In the genomic region with DNA sequence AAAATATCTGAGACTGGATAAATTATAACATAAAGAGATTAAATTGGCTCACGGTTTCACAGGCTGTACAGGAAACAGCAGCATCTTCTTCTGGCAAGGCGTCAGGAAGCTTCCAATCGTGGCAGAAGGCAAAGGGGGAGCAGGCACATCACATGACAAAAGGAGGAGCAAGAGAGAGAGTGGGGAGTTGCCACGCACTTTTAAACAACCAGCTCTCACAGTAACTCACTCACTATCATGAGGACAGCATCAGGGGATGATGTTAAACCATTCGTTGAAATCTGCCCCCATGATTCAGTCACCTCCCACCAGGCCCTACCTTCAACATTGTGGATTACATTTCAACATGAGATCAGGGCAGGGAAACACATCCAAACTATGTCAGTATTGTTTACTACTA, we compare ENCODE assay signal across 33 cellular contexts.
"Had no signal": no experiment of that assay in that cellular context is flagged by ENCODE, and none has a peak within 500 bp of the region (broad histone marks: within the 10 kb centered on the region; RNA-seq: fewer than 3 reads in every experiment).

No MANE protein-coding gene starts in this region.

- H3K4me3 Mint-ChIP-seq: activated B cell treated with CpG ODN at 0.5 μM for 24 hours; activated CD8-positive, alpha-beta T cell treated with anti-CD3 and anti-CD28 coated beads for 36 hours; activated naive CD8-positive, alpha-beta T cell; activated T-cell treated with anti-CD3 and anti-CD28 coated beads, Interleukin-2, amount 50 U/mL, for 4 hours; activated T-helper 17 cell treated with anti-CD3 and anti-CD28 coated beads, Interleukin-2, amount 50 U/mL, for 72 hours; central memory CD8-positive, alpha-beta T cell; dendritic cell treated with granulocyte-macrophage colony-stimulating factor and Interleukin-4, amounts not matched to agents 40 ng/mL and 50 ng/mL, for 4 days; effector memory CD8-positive, alpha-beta T cell; T-helper 17 cell; T-helper 2 cell treated with Interferon-gamma antibody and Interleukin-4, amounts not matched to agents 5 μg/mL and 100 μg/mL, for 36 hours had no signal

- H3K4me1 Mint-ChIP-seq: activated B cell treated with CpG ODN at 0.5 μM for 24 hours; activated T-helper 17 cell treated with anti-CD3 and anti-CD28 coated beads, Interleukin-2, amount 50 U/mL, for 72 hours; central memory CD8-positive, alpha-beta T cell; T-helper 17 cell had no signal

- H3K27ac ChIP-seq: brain microvascular endothelial cell, coronary artery, esophagus muscularis mucosa, foreskin keratinocyte, gastroesophageal sphincter, WERI-Rb-1 had no signal

- FAIRE-seq: astrocyte, bronchial epithelial cell had no signal

- H3K36me3 Mint-ChIP-seq: activated naive CD8-positive, alpha-beta T cell had no signal

- H3K9me3 Mint-ChIP-seq: activated B cell treated with CpG ODN at 0.5 μM for 24 hours; activated CD8-positive, alpha-beta T cell treated with anti-CD3 and anti-CD28 coated beads for 36 hours; activated T-cell treated with anti-CD3 and anti-CD28 coated beads, Interleukin-2, amount 50 U/mL, for 4 hours; activated T-helper 17 cell treated with anti-CD3 and anti-CD28 coated beads, Interleukin-2, amount 50 U/mL, for 72 hours; T-helper 2 cell treated with Interferon-gamma antibody and Interleukin-4, amounts not matched to agents 5 μg/mL and 100 μg/mL, for 36 hours had no signal

- H3K36me3 ChIP-seq: brain microvascular endothelial cell, esophagus muscularis mucosa, gastroesophageal sphincter, WERI-Rb-1 had no signal

- H3K4me1 ChIP-seq: esophagus muscularis mucosa, foreskin keratinocyte, gastroesophageal sphincter had no signal

- H3K4me3 ChIP-seq: coronary artery, esophagus muscularis mucosa, gastroesophageal sphincter had no signal

- H3K27me3 ChIP-seq: brain microvascular endothelial cell, esophagus muscularis mucosa, foreskin keratinocyte, gastroesophageal sphincter had no signal

- ATAC-seq: activated CD4-positive, CD25-positive, alpha-beta regulatory T cell treated with anti-CD3 and anti-CD28 coated beads, Interleukin-2, amount 50 U/mL, for 24 hours; activated CD8-positive, alpha-beta T cell treated with anti-CD3 and anti-CD28 coated beads for 36 hours; activated T-cell treated with anti-CD3 and anti-CD28 coated beads, Interleukin-2, amount 50 U/mL, for 4 hours; activated T-helper 17 cell treated with anti-CD3 and anti-CD28 coated beads, Interleukin-2, amount 50 U/mL, for 72 hours; effector memory CD8-positive, alpha-beta T cell; foreskin keratinocyte; gastroesophageal sphincter; T-helper 17 cell had no signal

- H3K27me3 Mint-ChIP-seq: activated B cell treated with CpG ODN at 0.5 μM for 24 hours; activated CD8-positive, alpha-beta T cell treated with anti-CD3 and anti-CD28 coated beads for 36 hours; activated naive CD8-positive, alpha-beta T cell; activated T-helper 17 cell treated with anti-CD3 and anti-CD28 coated beads, Interleukin-2, amount 50 U/mL, for 72 hours; central memory CD8-positive, alpha-beta T cell; dendritic cell treated with granulocyte-macrophage colony-stimulating factor and Interleukin-4, amounts not matched to agents 40 ng/mL and 50 ng/mL, for 4 days; effector memory CD8-positive, alpha-beta T cell; T-helper 17 cell had no signal

- H3K9me3 ChIP-seq: esophagus muscularis mucosa, gastroesophageal sphincter had no signal

- DNase-seq: activated B cell treated with CpG ODN at 0.5 μM for 24 hours; activated CD4-positive, alpha-beta T cell treated with anti-CD3 and anti-CD28 coated beads for 48 hours; activated CD4-positive, alpha-beta T cell treated with anti-CD3 and anti-CD28 coated beads, Interleukin-2, amount 50 U/mL, for 1 hour; activated CD4-positive, alpha-beta T cell treated with anti-CD3 and anti-CD28 coated beads, Interleukin-2, amount 50 U/mL, for 48 hours; activated CD8-positive, alpha-beta memory T cell treated with anti-CD3 and anti-CD28 coated beads for 24 hours; activated CD8-positive, alpha-beta T cell treated with anti-CD3 and anti-CD28 coated beads for 36 hours; activated effector memory CD4-positive, alpha-beta T cell treated with Interleukin-2 at 50 U/mL for 16 hours; activated gamma-delta T cell treated with Interleukin-2 at 50 U/mL for 16 hours; activated naive CD4-positive, alpha-beta T cell treated with anti-CD3 and anti-CD28 coated beads, Interleukin-2, amount 50 U/mL, for 16 hours; activated naive CD4-positive, alpha-beta T cell treated with Interleukin-2 at 50 U/mL for 16 hours; activated T-cell treated with anti-CD3 and anti-CD28 coated beads, Interleukin-2, amount 50 U/mL, for 4 hours; amniotic stem cell; anterior cingulate cortex; brain microvascular endothelial cell; effector CD4-positive, alpha-beta T cell; effector memory CD8-positive, alpha-beta T cell; erythroblast; foreskin keratinocyte; T-helper 1 cell; T-helper 17 cell; T1000; WERI-Rb-1 had no signal

- H3K27ac Mint-ChIP-seq: activated B cell treated with CpG ODN at 0.5 μM for 24 hours; activated CD8-positive, alpha-beta T cell treated with anti-CD3 and anti-CD28 coated beads for 36 hours; activated naive CD8-positive, alpha-beta T cell; activated T-helper 17 cell treated with anti-CD3 and anti-CD28 coated beads, Interleukin-2, amount 50 U/mL, for 72 hours; dendritic cell treated with granulocyte-macrophage colony-stimulating factor and Interleukin-4, amounts not matched to agents 40 ng/mL and 50 ng/mL, for 4 days; effector memory CD8-positive, alpha-beta T cell; T-helper 17 cell; T-helper 2 cell treated with Interferon-gamma antibody and Interleukin-4, amounts not matched to agents 5 μg/mL and 100 μg/mL, for 36 hours had no signal
